In the genomic region with DNA sequence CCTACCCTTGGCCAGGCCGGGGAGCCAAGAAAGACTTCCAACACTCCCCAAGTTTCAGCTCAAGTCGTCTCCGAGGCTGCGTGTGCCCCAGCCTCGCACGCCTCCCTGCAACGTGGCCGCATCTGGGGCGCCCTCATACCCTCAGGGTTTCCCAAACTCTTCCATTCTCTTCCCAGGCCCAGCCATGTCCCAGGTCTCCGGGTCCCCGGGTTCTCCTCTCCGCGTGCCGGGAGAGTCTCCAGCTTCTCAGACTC, we compare ENCODE assay signal across 1 cellular context.
TF ChIP-seq lines count a peak whose summit lies in the region.

No MANE protein-coding gene starts in this region.

TF ChIP-seq in K562, 482 proteins besides CTCF, POLR2A, EP300 and RAD21 (continued from another document):
- TF ChIP-seq, protein P1, sequence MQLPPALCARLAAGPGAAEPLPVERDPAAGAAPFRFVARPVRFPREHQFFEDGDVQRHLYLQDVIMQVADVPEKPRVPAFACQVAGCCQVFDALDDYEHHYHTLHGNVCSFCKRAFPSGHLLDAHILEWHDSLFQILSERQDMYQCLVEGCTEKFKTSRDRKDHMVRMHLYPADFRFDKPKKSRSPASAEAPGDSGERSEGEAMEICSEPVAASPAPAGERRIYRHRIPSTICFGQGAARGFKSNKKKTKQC (CRISPR knock-in tag; IDR thresholded peaks at IDR 0.05): 0 out of 2 replicates have a peak, but pooled peaks have one; percentile 15
- no peak for TF ChIP-seq KDM5B (IDR thresholded peaks at IDR 0.05; ENCODE audit: insufficient replicate concordance, low read depth, low read length)
- TF ChIP-seq, protein P2, sequence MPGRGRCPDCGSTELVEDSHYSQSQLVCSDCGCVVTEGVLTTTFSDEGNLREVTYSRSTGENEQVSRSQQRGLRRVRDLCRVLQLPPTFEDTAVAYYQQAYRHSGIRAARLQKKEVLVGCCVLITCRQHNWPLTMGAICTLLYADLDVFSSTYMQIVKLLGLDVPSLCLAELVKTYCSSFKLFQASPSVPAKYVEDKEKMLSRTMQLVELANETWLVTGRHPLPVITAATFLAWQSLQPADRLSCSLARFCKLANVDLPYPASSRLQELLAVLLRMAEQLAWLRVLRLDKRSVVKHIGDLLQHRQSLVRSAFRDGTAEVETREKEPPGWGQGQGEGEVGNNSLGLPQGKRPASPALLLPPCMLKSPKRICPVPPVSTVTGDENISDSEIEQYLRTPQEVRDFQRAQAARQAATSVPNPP (IDR thresholded peaks at IDR 0.05; ENCODE audit: borderline replicate concordance, insufficient read depth, insufficient read length): no peak
- TF ChIP-seq L3MBTL2 (IDR thresholded peaks at IDR 0.05): peak; percentile 79
- TF ChIP-seq, protein P3, sequence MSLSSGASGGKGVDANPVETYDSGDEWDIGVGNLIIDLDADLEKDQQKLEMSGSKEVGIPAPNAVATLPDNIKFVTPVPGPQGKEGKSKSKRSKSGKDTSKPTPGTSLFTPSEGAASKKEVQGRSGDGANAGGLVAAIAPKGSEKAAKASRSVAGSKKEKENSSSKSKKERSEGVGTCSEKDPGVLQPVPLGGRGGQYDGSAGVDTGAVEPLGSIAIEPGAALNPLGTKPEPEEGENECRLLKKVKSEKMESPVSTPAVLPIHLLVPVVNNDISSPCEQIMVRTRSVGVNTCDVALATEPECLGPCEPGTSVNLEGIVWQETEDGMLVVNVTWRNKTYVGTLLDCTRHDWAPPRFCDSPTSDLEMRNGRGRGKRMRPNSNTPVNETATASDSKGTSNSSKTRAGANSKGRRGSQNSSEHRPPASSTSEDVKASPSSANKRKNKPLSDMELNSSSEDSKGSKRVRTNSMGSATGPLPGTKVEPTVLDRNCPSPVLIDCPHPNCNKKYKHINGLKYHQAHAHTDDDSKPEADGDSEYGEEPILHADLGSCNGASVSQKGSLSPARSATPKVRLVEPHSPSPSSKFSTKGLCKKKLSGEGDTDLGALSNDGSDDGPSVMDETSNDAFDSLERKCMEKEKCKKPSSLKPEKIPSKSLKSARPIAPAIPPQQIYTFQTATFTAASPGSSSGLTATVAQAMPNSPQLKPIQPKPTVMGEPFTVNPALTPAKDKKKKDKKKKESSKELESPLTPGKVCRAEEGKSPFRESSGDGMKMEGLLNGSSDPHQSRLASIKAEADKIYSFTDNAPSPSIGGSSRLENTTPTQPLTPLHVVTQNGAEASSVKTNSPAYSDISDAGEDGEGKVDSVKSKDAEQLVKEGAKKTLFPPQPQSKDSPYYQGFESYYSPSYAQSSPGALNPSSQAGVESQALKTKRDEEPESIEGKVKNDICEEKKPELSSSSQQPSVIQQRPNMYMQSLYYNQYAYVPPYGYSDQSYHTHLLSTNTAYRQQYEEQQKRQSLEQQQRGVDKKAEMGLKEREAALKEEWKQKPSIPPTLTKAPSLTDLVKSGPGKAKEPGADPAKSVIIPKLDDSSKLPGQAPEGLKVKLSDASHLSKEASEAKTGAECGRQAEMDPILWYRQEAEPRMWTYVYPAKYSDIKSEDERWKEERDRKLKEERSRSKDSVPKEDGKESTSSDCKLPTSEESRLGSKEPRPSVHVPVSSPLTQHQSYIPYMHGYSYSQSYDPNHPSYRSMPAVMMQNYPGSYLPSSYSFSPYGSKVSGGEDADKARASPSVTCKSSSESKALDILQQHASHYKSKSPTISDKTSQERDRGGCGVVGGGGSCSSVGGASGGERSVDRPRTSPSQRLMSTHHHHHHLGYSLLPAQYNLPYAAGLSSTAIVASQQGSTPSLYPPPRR (CRISPR knock-in tag; IDR thresholded peaks at IDR 0.05; ENCODE audit: borderline replicate concordance): no peak
- no peak for TF ChIP-seq CCAR2 (IDR thresholded peaks at IDR 0.05; ENCODE audit: low read depth, low read length)
- TF ChIP-seq, protein P4, sequence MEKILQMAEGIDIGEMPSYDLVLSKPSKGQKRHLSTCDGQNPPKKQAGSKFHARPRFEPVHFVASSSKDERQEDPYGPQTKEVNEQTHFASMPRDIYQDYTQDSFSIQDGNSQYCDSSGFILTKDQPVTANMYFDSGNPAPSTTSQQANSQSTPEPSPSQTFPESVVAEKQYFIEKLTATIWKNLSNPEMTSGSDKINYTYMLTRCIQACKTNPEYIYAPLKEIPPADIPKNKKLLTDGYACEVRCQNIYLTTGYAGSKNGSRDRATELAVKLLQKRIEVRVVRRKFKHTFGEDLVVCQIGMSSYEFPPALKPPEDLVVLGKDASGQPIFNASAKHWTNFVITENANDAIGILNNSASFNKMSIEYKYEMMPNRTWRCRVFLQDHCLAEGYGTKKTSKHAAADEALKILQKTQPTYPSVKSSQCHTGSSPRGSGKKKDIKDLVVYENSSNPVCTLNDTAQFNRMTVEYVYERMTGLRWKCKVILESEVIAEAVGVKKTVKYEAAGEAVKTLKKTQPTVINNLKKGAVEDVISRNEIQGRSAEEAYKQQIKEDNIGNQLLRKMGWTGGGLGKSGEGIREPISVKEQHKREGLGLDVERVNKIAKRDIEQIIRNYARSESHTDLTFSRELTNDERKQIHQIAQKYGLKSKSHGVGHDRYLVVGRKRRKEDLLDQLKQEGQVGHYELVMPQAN (IDR thresholded peaks at IDR 0.05; ENCODE audit: borderline replicate concordance): peak; percentile 45
- no peak for TF ChIP-seq PHTF2 (CRISPR knock-in tag; IDR thresholded peaks at IDR 0.05)
- TF ChIP-seq JUN (IDR thresholded peaks at IDR 0.05; ENCODE audit: borderline replicate concordance, low read depth, low read length): no peak
- 0 out of 2 replicates have a peak, but pooled peaks have one; percentile 23 for TF ChIP-seq JUN (CRISPR knock-in tag; IDR thresholded peaks at IDR 0.05; ENCODE audit: borderline replicate concordance)
- TF ChIP-seq ZNF551 (CRISPR knock-in tag; IDR thresholded peaks at IDR 0.05): no peak
